Comparison of ENCODE assay signal across 11 cellular contexts in genomic region chr2:241541564-241542277, GRCh38. TPM values are rescaled to one million over a fixed set of nuclear protein-coding genes. Genes with fewer than 3 reads are reported as not detected.
DNase-seq lines count a peak whose midpoint lies in the region; ATAC-seq, FAIRE-seq and TF ChIP-seq lines count a peak whose summit lies in the region.
"Had no signal": no experiment of that assay in that cellular context is flagged by ENCODE, and none has a peak within 500 bp of the region (broad histone marks: within the 10 kb centered on the region; RNA-seq: fewer than 3 reads in every experiment).

No MANE protein-coding gene starts in this region.

- H3K27me3 Mint-ChIP-seq in WTC11 (ENCODE audit: low read depth) = peaks cover 42% of the 10 kb centered on the region

- no peak overlapping the region for H3K27ac Mint-ChIP-seq in WTC11
- H3K27ac Mint-ChIP-seq: CD8-positive, alpha-beta T cell had no signal

- DNase-seq in WTC11 (ENCODE audit: low spot score) (no peak), right cardiac atrium (no peak), psoas muscle (peak in 1 of 2 donors; percentile 45), pons (ENCODE audit: low spot score) (no peak), D721Med (ENCODE audit: insufficient read length, low spot score) (no peak)
- no peak for DNase-seq in activated CD4-positive, CD25-positive, alpha-beta regulatory T cell treated with anti-CD3 and anti-CD28 coated beads, Interleukin-2, amount 50 U/mL, for 72 hours

- FAIRE-seq in D721Med (lab: Jason Lieb, UNC) = no peak
- FAIRE-seq: GM12891 had no signal

- H3K4me1 ChIP-seq in BLaER1 treated with 17β-estradiol and CSF1 and Interleukin-3, amounts not matched to agents 10 nM and 100 nM = peaks cover 4 to 35% (median 22%) of the 10 kb centered on the region in 10 experiments; a peak in 18 of 20 replicates
- H3K4me1 ChIP-seq in right cardiac atrium (ENCODE audit: control insufficient read depth, insufficient read depth, low read length) (peaks cover 6% of the 10 kb centered on the region), psoas muscle (peaks cover 16% of the 10 kb centered on the region)

- POLR2A ChIA-PET in WTC11 (lab: Charles Lee) = no interaction called here

- peak overlapping the region in 3 of 10 experiments; percentile 22 to 71 (median 61); a peak in 2 of 20 replicates for H3K4me3 ChIP-seq in BLaER1 treated with 17β-estradiol and CSF1 and Interleukin-3, amounts not matched to agents 10 nM and 100 nM
- H3K4me3 ChIP-seq in right cardiac atrium (ENCODE audit: low read length) (no peak overlapping the region), psoas muscle (peak overlapping the region; percentile 66)

- no peaks in the 10 kb centered on the region for H3K36me3 Mint-ChIP-seq in WTC11
- H3K36me3 Mint-ChIP-seq: brain; CD8-positive, alpha-beta T cell had no signal

- no peaks in the 10 kb centered on the region for H3K9me3 Mint-ChIP-seq in WTC11
- H3K9me3 Mint-ChIP-seq: brain; CD8-positive, alpha-beta T cell had no signal

- no peak overlapping the region for H3K9ac ChIP-seq in BLaER1 treated with 17β-estradiol and CSF1 and Interleukin-3, amounts not matched to agents 10 nM and 100 nM

- no peak overlapping the region for H3K27ac ChIP-seq in BLaER1 treated with 17β-estradiol and CSF1 and Interleukin-3, amounts not matched to agents 10 nM and 100 nM
- H3K27ac ChIP-seq in right cardiac atrium (ENCODE audit: low read length) = no peak overlapping the region
- H3K27ac ChIP-seq in psoas muscle = no peak overlapping the region

- H3K4me2 ChIP-seq in BLaER1 treated with 17β-estradiol and CSF1 and Interleukin-3, amounts not matched to agents 10 nM and 100 nM = peak overlapping the region in 10 of 11 experiments; percentile 54 to 99 (median 79); a peak in 18 of 22 replicates

- peak overlapping the region; percentile 49 for H3K4me3 Mint-ChIP-seq in WTC11
- H3K4me3 Mint-ChIP-seq: CD8-positive, alpha-beta T cell had no signal

- peak; percentile 3; the same call in 1 of the 2 replicates for ATAC-seq in WTC11
- ATAC-seq in right cardiac atrium = peak; percentile 22 to 39
- peak; percentile 10 to 35 (median 22) for ATAC-seq in psoas muscle
- ATAC-seq in GM21717 (IDR thresholded peaks at IDR 0.05; ENCODE audit: unreplicated experiment) = no peak

- no peaks in the 10 kb centered on the region for H3K9me3 ChIP-seq in BLaER1 treated with 17β-estradiol and CSF1 and Interleukin-3, amounts not matched to agents 10 nM and 100 nM (replicated peaks in 1 of 11)
- no peaks in the 10 kb centered on the region for H3K9me3 ChIP-seq in right cardiac atrium (ENCODE audit: control insufficient read depth, low read length)
- H3K9me3 ChIP-seq in psoas muscle = no peaks in the 10 kb centered on the region

- intact Hi-C loops in right cardiac atrium (cut with DNase I) (no loop called here), psoas muscle (cut with DNase I) (no loop called here)

- peaks cover 4% of the 10 kb centered on the region for H3K4me1 Mint-ChIP-seq in WTC11

- TF ChIP-seq CTCF in WTC11 (IDR thresholded peaks at IDR 0.05) (no peak), psoas muscle (IDR thresholded peaks at IDR 0.05) (no peak), D721Med (IDR thresholded peaks at IDR 0.05; ENCODE audit: insufficient read depth, missing control alignments) (no peak)

- CTCF ChIA-PET in WTC11 (lab: Charles Lee) = interaction anchor here (0.6 to 1.3 kb wide), 3 partner anchors 14 to 56 kb away, joined by 3 to 5 read pairs (median 3); no protein-coding TSS in a partner anchor

- 0 out of 22 replicates have a peak, but pooled peaks cover 0 to 3% (median 0%) of the 10 kb centered on the region in 11 experiments for H4K20me1 ChIP-seq in BLaER1 treated with 17β-estradiol and CSF1 and Interleukin-3, amounts not matched to agents 10 nM and 100 nM

- no peaks in the 10 kb centered on the region for H3K36me3 ChIP-seq in BLaER1 treated with 17β-estradiol and CSF1 and Interleukin-3, amounts not matched to agents 10 nM and 100 nM
- no peaks in the 10 kb centered on the region for H3K36me3 ChIP-seq in psoas muscle (ENCODE audit: insufficient read depth in 1 of 2, low read depth in 1 of 2)

- 14% methylated on average over 62 of the region's 62 CpGs for WGBS in right cardiac atrium
- 13 to 18% (median 18%) methylated on average over 40 to 62 of the region's 62 CpGs for WGBS in psoas muscle, 3 donors

- H3K27me3 ChIP-seq in BLaER1 treated with 17β-estradiol and CSF1 and Interleukin-3, amounts not matched to agents 10 nM and 100 nM = peaks cover 0 to 10% (median 0%) of the 10 kb centered on the region in 11 experiments; a peak in 2 of 22 replicates
- H3K27me3 ChIP-seq in right cardiac atrium (ENCODE audit: control insufficient read depth, insufficient read depth) = no peaks in the 10 kb centered on the region
- H3K27me3 ChIP-seq in psoas muscle (ENCODE audit: insufficient read depth in 3 of 3, low read length in 2 of 3) = peaks cover 0 to 26% (median 4%) of the 10 kb centered on the region in 3 donors

TF ChIP-seq in WTC11, 78 proteins besides CTCF, POLR2A, EP300 and RAD21:
- TF ChIP-seq NR3C1 (CRISPR knock-in tag; conservative IDR thresholded peaks at IDR 0.05; ENCODE audit: low read depth) (0 out of 2 replicates have a peak, but pooled peaks have one; percentile 30), TEAD4 (CRISPR knock-in tag; IDR thresholded peaks at IDR 0.05) (no peak)

RNA-seq across cellular contexts. Expression of gene BOK, which starts 16.8 kb away (rescaled TPM):
- total RNA-seq in WTC11 (2021) (35.1 to 39.4 TPM (median 37.4 TPM) in 3 replicates), right cardiac atrium (10 to 100 TPM in 1 of 4 donors, 1 to 10 TPM in 3; 2.8 to 15.0 (median 3.9) TPM), psoas muscle (1 to 10 TPM; 1.3 to 3.9 (median 3.2) TPM)
- polyA plus RNA-seq in right cardiac atrium (3.5 TPM), psoas muscle (10 to 100 TPM in 1 of 3 donors, 1 to 10 TPM in 2; 1.3 to 12.8 (median 3.9) TPM)
- total RNA-seq: CD8-positive, alpha-beta T cell had no signal

RNA-seq across cellular contexts. Expression of gene STK25, which starts 33.3 kb away (rescaled TPM):
- 214 to 232 TPM (median 222 TPM) in 3 replicates for total RNA-seq in WTC11 (2021)
- total RNA-seq in right cardiac atrium = 100 to 1,000 TPM in 1 of 4 donors, 10 to 100 TPM in 3; 84.7 to 112 (median 95.3) TPM
- polyA plus RNA-seq in right cardiac atrium = 116 TPM
- total RNA-seq in psoas muscle = 100 to 1,000 TPM; 268 to 382 (median 276) TPM
- 100 to 1,000 TPM; 227 to 489 (median 385) TPM for polyA plus RNA-seq in psoas muscle
